ENCODE assay signal across 7 cellular contexts in genomic region chr7:4653771-4654170, GRCh38.
"Had no signal": no experiment of that assay in that cellular context is flagged by ENCODE, and none has a peak within 500 bp of the region (broad histone marks: within the 10 kb centered on the region; RNA-seq: fewer than 3 reads in every experiment).

No MANE protein-coding gene starts in this region.

- H3K27ac Mint-ChIP-seq: GM23338, H9 had no signal

- H3K4me3 ChIP-seq: GM23338, K562 had no signal

- H3K4me3 Mint-ChIP-seq: GM23338, H9 had no signal

- ATAC-seq: GM23338, K562 had no signal

- H3K27ac ChIP-seq: HL-60 had no signal

- DNase-seq: H9, HCEC 1CT, IMR-90, KG1 had no signal
